27 cellular contexts compared by ENCODE assay signal in genomic region chr20:3231116-3231515, GRCh38. TPM values are rescaled to one million over a fixed set of nuclear protein-coding genes. Genes with fewer than 3 reads are reported as not detected.
"Had no signal": no experiment of that assay in that cellular context is flagged by ENCODE, and none has a peak within 500 bp of the region (broad histone marks: within the 10 kb centered on the region; RNA-seq: fewer than 3 reads in every experiment).

No MANE protein-coding gene starts in this region.

- H3K36me3 Mint-ChIP-seq: naive thymus-derived CD4-positive, alpha-beta T cell; neural progenitor cell had no signal

- H3K27me3 ChIP-seq: ovary, thyroid gland, upper lobe of left lung, vagina had no signal

- H3K9me3 ChIP-seq: ovary, psoas muscle, stomach, thoracic aorta, thyroid gland, tibial nerve, upper lobe of left lung, vagina had no signal

- DNase-seq: naive thymus-derived CD4-positive, alpha-beta T cell; occipital lobe; ovary; posterior cingulate gyrus; psoas muscle; right cardiac atrium; stimulated activated CD4-positive, alpha-beta T cell treated with anti-CD3 and anti-CD28 coated beads, Interleukin-15, amount 100 ng/mL, for 24 hours; stimulated activated CD4-positive, alpha-beta T cell treated with anti-CD3 and anti-CD28 coated beads, Interleukin-2, amount 100 ng/mL, for 24 hours; stimulated activated CD4-positive, alpha-beta T cell treated with anti-CD3 and anti-CD28 coated beads, Interleukin-2, amount 100 ng/mL, for 48 hours; stimulated activated CD4-positive, alpha-beta T cell treated with anti-CD3 and anti-CD28 coated beads, Interleukin-4, amount 100 ng/mL, for 24 hours; stimulated activated naive B cell treated with anti-CD40 and anti-IgM and Interleukin-4, amounts not matched to agents 10 μg/mL and 1 μg/mL and 100 μg/mL, for 72 hours; stimulated activated naive CD4-positive, alpha-beta T cell treated with Interleukin-2 at 50 U/mL for 16 hours; stomach; thyroid gland had no signal

- H3K4me1 Mint-ChIP-seq: naive thymus-derived CD4-positive, alpha-beta T cell; neural progenitor cell; stimulated activated effector memory CD8-positive, alpha-beta T cell treated with anti-CD3 and anti-CD28 coated beads, Interleukin-12 subunit alpha, Interleukin-12 subunit beta, amount 100 ng/mL, for 72 hours had no signal

- H3K27ac ChIP-seq: neural progenitor cell, ovary, parathyroid adenoma, psoas muscle, skin epidermis, stomach, thoracic aorta, thyroid gland, tibial nerve, upper lobe of left lung, vagina had no signal

- H3K4me1 ChIP-seq: neural progenitor cell, parathyroid adenoma, psoas muscle, stomach, tibial nerve, upper lobe of left lung, vagina had no signal

- H3K36me3 ChIP-seq: neural progenitor cell, ovary, thoracic aorta, vagina had no signal

- H3K4me3 ChIP-seq: neural progenitor cell, ovary, psoas muscle, skin epidermis, smooth muscle cell, stomach, thoracic aorta, thyroid gland, tibial nerve, upper lobe of left lung, vagina had no signal

- H3K4me3 Mint-ChIP-seq: naive thymus-derived CD4-positive, alpha-beta T cell; nephron; neural progenitor cell; stimulated activated effector memory CD8-positive, alpha-beta T cell treated with anti-CD3 and anti-CD28 coated beads, Interleukin-12 subunit alpha, Interleukin-12 subunit beta, amount 100 ng/mL, for 72 hours; stimulated activated naive B cell treated with anti-CD40 and anti-IgM and Interleukin-4, amounts not matched to agents 10 μg/mL and 1 μg/mL and 100 μg/mL, for 72 hours; stimulated activated naive CD8-positive, alpha-beta T cell treated with anti-CD3 and anti-CD28 coated beads, Interleukin-15, Interleukin-2, amounts not matched to agents 100 ng/mL and 50 ng/mL, for 24 hours had no signal

- H3K9me3 Mint-ChIP-seq: naive thymus-derived CD4-positive, alpha-beta T cell; nephron; neural progenitor cell; stimulated activated effector memory CD8-positive, alpha-beta T cell treated with anti-CD3 and anti-CD28 coated beads, Interleukin-12 subunit alpha, Interleukin-12 subunit beta, amount 100 ng/mL, for 72 hours; stimulated activated naive B cell treated with anti-CD40 and anti-IgM and Interleukin-4, amounts not matched to agents 10 μg/mL and 1 μg/mL and 100 μg/mL, for 72 hours; stimulated activated naive CD8-positive, alpha-beta T cell treated with anti-CD3 and anti-CD28 coated beads, Interleukin-15, Interleukin-2, amounts not matched to agents 100 ng/mL and 50 ng/mL, for 24 hours had no signal

- ATAC-seq: naive thymus-derived CD4-positive, alpha-beta T cell; psoas muscle; right cardiac atrium; sciatic nerve; stimulated activated effector memory CD8-positive, alpha-beta T cell treated with anti-CD3 and anti-CD28 coated beads, Interleukin-12 subunit alpha, Interleukin-12 subunit beta, amount 100 ng/mL, for 72 hours; stimulated activated naive B cell treated with anti-CD40 and anti-IgM and Interleukin-4, amounts not matched to agents 10 μg/mL and 1 μg/mL and 100 μg/mL, for 72 hours had no signal

- H3K27ac Mint-ChIP-seq: naive thymus-derived CD4-positive, alpha-beta T cell; nephron; neural progenitor cell; progenitor cell of endocrine pancreas; stimulated activated effector memory CD8-positive, alpha-beta T cell treated with anti-CD3 and anti-CD28 coated beads, Interleukin-12 subunit alpha, Interleukin-12 subunit beta, amount 100 ng/mL, for 72 hours; stimulated activated naive B cell treated with anti-CD40 and anti-IgM and Interleukin-4, amounts not matched to agents 10 μg/mL and 1 μg/mL and 100 μg/mL, for 72 hours; stimulated activated naive CD8-positive, alpha-beta T cell treated with anti-CD3 and anti-CD28 coated beads, Interleukin-15, Interleukin-2, amounts not matched to agents 100 ng/mL and 50 ng/mL, for 24 hours had no signal

RNA-seq across cellular contexts. Expression of gene SLC4A11, which starts 7.9 kb away (rescaled TPM):
- total RNA-seq: occipital lobe had no signal
- polyA plus RNA-seq: naive thymus-derived CD4-positive, alpha-beta T cell had no signal
